Comparison of ENCODE assay signal across 1 cellular context in genomic region chr14:22962061-22962676, GRCh38.
TF ChIP-seq lines count a peak whose summit lies in the region.

No MANE protein-coding gene starts in this region.

TF ChIP-seq in H1, 55 proteins besides CTCF, POLR2A, EP300 and RAD21:
- no peak for TF ChIP-seq PHF8 (conservative IDR thresholded peaks at IDR 0.05; ENCODE audit: low read depth, low read length)
- no peak for TF ChIP-seq EZH2 (IDR thresholded peaks at IDR 0.05; ENCODE audit: low read depth, low read length, severe bottlenecking)
- TF ChIP-seq TAF7 (optimal IDR thresholded peaks at IDR 0.05; ENCODE audit: borderline replicate concordance, low read depth, low read length): no peak
- no peak for TF ChIP-seq KDM4A (IDR thresholded peaks at IDR 0.05; ENCODE audit: low read depth, low read length, severe bottlenecking)
- no peak for TF ChIP-seq CBX8 (IDR thresholded peaks at IDR 0.05; ENCODE audit: borderline replicate concordance, low read depth, low read length)
- TF ChIP-seq TCF12 (IDR thresholded peaks at IDR 0.05; ENCODE audit: low read depth, low read length): no peak
- TF ChIP-seq KDM5A (IDR thresholded peaks at IDR 0.05; ENCODE audit: low read length): no peak
- no peak for TF ChIP-seq POLR2AphosphoS5 (IDR thresholded peaks at IDR 0.05; ENCODE audit: low read depth, low read length)
- no peak for TF ChIP-seq MAX (IDR thresholded peaks at IDR 0.05)
- TF ChIP-seq CHD2 (IDR thresholded peaks at IDR 0.05; ENCODE audit: low read length): no peak
- no peak for TF ChIP-seq NRF1 (IDR thresholded peaks at IDR 0.05; ENCODE audit: low read depth, low read length)
- TF ChIP-seq TAF1 (IDR thresholded peaks at IDR 0.05; ENCODE audit: low read depth, low read length): no peak
- no peak for TF ChIP-seq SUZ12 (IDR thresholded peaks at IDR 0.05; ENCODE audit: low read length)
- no peak for TF ChIP-seq JUND (IDR thresholded peaks at IDR 0.05; ENCODE audit: low read length)
- no peak for TF ChIP-seq CHD7 (IDR thresholded peaks at IDR 0.05; ENCODE audit: insufficient replicate concordance, low read length)
- no peak for TF ChIP-seq USF2 (IDR thresholded peaks at IDR 0.05; ENCODE audit: low read length)
- TF ChIP-seq SIX5 (IDR thresholded peaks at IDR 0.05; ENCODE audit: low read depth, low read length): no peak
- TF ChIP-seq CBX5 (IDR thresholded peaks at IDR 0.05; ENCODE audit: low read depth, low read length): no peak
